21 cellular contexts compared by ENCODE assay signal in genomic region chr11:106271126-106271525, GRCh38.
"Had no signal": no experiment of that assay in that cellular context is flagged by ENCODE, and none has a peak within 500 bp of the region (broad histone marks: within the 10 kb centered on the region; RNA-seq: fewer than 3 reads in every experiment).

No MANE protein-coding gene starts in this region.

- H3K4me1 ChIP-seq: body of pancreas, upper lobe of left lung had no signal

- H3K36me3 ChIP-seq: cardiac muscle cell, upper lobe of left lung had no signal

- H3K4me3 ChIP-seq: body of pancreas, cardiac muscle cell, upper lobe of left lung had no signal

- H3K9me3 ChIP-seq: body of pancreas had no signal

- DNase-seq: activated CD4-positive, alpha-beta memory T cell treated with anti-CD3 and anti-CD28 coated beads, Interleukin-2, amount 10 ng/mL, durations not matched to agents 7 days and 5 days; activated CD4-positive, alpha-beta T cell treated with anti-CD3 and anti-CD28 coated beads, Interleukin-2, amount 10 ng/mL, durations not matched to agents 24 days and 14 days; activated effector memory CD4-positive, alpha-beta T cell treated with Interleukin-2 at 50 U/mL for 16 hours; activated naive CD4-positive, alpha-beta T cell treated with anti-CD3 and anti-CD28 coated beads for 36 hours; activated naive CD8-positive, alpha-beta T cell treated with anti-CD3 and anti-CD28 coated beads, Interleukin-2, amount 10 ng/mL, durations not matched to agents 7 days and 5 days; activated T-cell treated with anti-CD3 and anti-CD28 coated beads, Interleukin-2, amount 50 U/mL, for 72 hours; amniotic stem cell; body of pancreas; foreskin melanocyte; kidney; left ventricle myocardium superior; naive B cell; retina; stimulated activated CD4-positive, alpha-beta T cell treated with anti-CD3 and anti-CD28 coated beads, Interleukin-12 subunit alpha, Interleukin-12 subunit beta, amount 100 ng/mL, for 4 hours; stimulated activated CD4-positive, alpha-beta T cell treated with anti-CD3 and anti-CD28 coated beads, Interleukin-4, amount 100 ng/mL, for 4 hours; stimulated activated naive CD8-positive, alpha-beta T cell treated with anti-CD3 and anti-CD28 coated beads, Interleukin-15, Interleukin-2, amounts not matched to agents 100 U/mL and 50 U/mL, for 24 hours; SW 1271; T-helper 2 cell; upper lobe of left lung had no signal

- H3K27me3 ChIP-seq: body of pancreas, cardiac muscle cell, upper lobe of left lung had no signal

- H3K27ac ChIP-seq: body of pancreas, cardiac muscle cell, epithelial cell of prostate, upper lobe of left lung had no signal

- ATAC-seq: activated T-cell treated with anti-CD3 and anti-CD28 coated beads, Interleukin-2, amount 50 U/mL, for 72 hours; body of pancreas; left ventricle myocardium superior; stimulated activated naive CD8-positive, alpha-beta T cell treated with anti-CD3 and anti-CD28 coated beads, Interleukin-15, Interleukin-2, amounts not matched to agents 100 U/mL and 50 U/mL, for 24 hours had no signal
